Comparison of ENCODE assay signal across 1 cellular context in the genomic region with DNA sequence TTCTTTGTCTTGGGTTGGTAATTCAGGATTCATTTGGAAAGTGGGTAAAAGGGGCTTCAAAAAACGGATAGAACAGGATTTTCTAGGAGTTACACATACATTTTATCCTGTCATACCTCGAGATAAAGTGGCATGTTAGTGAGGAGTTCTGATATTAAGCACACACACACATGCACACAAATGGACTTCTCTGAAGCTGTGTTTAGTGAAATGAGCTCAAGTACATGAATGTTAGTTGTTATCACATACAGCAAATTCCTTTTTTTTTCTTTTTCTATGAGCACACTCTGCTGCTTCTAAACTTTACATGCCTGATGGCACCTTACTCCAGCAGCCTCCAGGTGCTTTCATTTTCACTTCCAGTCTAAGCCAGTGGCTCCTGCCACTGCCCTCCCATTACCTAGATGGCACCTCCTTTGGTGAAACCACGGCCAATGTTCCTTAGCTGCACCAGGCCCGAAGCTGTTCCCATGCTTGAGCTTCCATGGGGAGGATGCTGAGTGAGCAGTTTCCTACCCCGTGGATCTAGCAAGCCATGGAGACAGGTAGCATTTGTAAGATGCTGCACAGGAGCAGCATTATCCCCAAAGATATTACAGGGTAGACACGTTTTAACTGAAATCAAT.
TF ChIP-seq lines count a peak whose summit lies in the region.

No MANE protein-coding gene starts in this region.

TF ChIP-seq in IMR-90, 13 proteins besides CTCF, POLR2A, EP300 and RAD21:
- TF ChIP-seq, protein P1, sequence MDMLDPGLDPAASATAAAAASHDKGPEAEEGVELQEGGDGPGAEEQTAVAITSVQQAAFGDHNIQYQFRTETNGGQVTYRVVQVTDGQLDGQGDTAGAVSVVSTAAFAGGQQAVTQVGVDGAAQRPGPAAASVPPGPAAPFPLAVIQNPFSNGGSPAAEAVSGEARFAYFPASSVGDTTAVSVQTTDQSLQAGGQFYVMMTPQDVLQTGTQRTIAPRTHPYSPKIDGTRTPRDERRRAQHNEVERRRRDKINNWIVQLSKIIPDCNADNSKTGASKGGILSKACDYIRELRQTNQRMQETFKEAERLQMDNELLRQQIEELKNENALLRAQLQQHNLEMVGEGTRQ (IDR thresholded peaks at IDR 0.05; ENCODE audit: low read depth, low read length): no peak
- TF ChIP-seq CHD1 (IDR thresholded peaks at IDR 0.05; ENCODE audit: low read depth, low read length) (no peak), MAFK (IDR thresholded peaks at IDR 0.05; ENCODE audit: low read depth, low read length) (0 out of 2 replicates have a peak, but pooled peaks have one; percentile 25)
